Comparison of ENCODE assay signal across 31 cellular contexts in genomic region chr17:66614469-66614868, GRCh38.
"Had no signal": no experiment of that assay in that cellular context is flagged by ENCODE, and none has a peak within 500 bp of the region (broad histone marks: within the 10 kb centered on the region; RNA-seq: fewer than 3 reads in every experiment).

No MANE protein-coding gene starts in this region.

- H3K4me3 Mint-ChIP-seq: activated CD4-positive, alpha-beta T cell treated with anti-CD3 and anti-CD28 coated beads for 36 hours; activated naive CD4-positive, alpha-beta T cell treated with anti-CD3 and anti-CD28 coated beads for 36 hours; activated naive CD8-positive, alpha-beta T cell treated with anti-CD3 and anti-CD28 coated beads for 36 hours; activated T-helper 1 cell treated with anti-CD3 and anti-CD28 coated beads, Interleukin-12 subunit alpha, Interleukin-12 subunit beta, Interleukin-2, Interleukin-4 antibody, amounts not matched to agents 30 ng/mL and 10 ng/mL and 1 ng/mL, durations not matched to agents 14 hours and 24 hours and 36 hours; brain; naive thymus-derived CD4-positive, alpha-beta T cell; stimulated activated naive B cell treated with anti-CD40 and anti-IgM and Interleukin-4, amounts not matched to agents 10 μg/mL and 1 μg/mL and 100 μg/mL, for 72 hours had no signal

- H3K27ac Mint-ChIP-seq: activated CD4-positive, alpha-beta T cell treated with anti-CD3 and anti-CD28 coated beads for 36 hours; activated naive CD4-positive, alpha-beta T cell treated with anti-CD3 and anti-CD28 coated beads for 36 hours; activated naive CD8-positive, alpha-beta T cell treated with anti-CD3 and anti-CD28 coated beads for 36 hours; activated T-helper 1 cell treated with anti-CD3 and anti-CD28 coated beads, Interleukin-12 subunit alpha, Interleukin-12 subunit beta, Interleukin-2, Interleukin-4 antibody, amounts not matched to agents 30 ng/mL and 10 ng/mL and 1 ng/mL, durations not matched to agents 14 hours and 24 hours and 36 hours; progenitor cell of endocrine pancreas; stimulated activated naive B cell treated with anti-CD40 and anti-IgM and Interleukin-4, amounts not matched to agents 10 μg/mL and 1 μg/mL and 100 μg/mL, for 72 hours had no signal

- H3K27me3 ChIP-seq: adrenal gland, ascending aorta, cardiac muscle cell, colonic mucosa, esophagus squamous epithelium, heart right ventricle, ovary, sigmoid colon, suprapubic skin, tibial artery, upper lobe of right lung had no signal

- H3K27me3 Mint-ChIP-seq: activated CD4-positive, alpha-beta T cell treated with anti-CD3 and anti-CD28 coated beads for 36 hours; activated naive CD8-positive, alpha-beta T cell treated with anti-CD3 and anti-CD28 coated beads for 36 hours; naive thymus-derived CD4-positive, alpha-beta T cell; progenitor cell of endocrine pancreas had no signal

- H3K4me3 ChIP-seq: adrenal gland, ascending aorta, cardiac muscle cell, colonic mucosa, esophagus squamous epithelium, heart right ventricle, ovary, sigmoid colon, suprapubic skin, tibial artery, upper lobe of right lung had no signal

- ATAC-seq: activated CD4-positive, alpha-beta T cell treated with anti-CD3 and anti-CD28 coated beads for 36 hours; heart right ventricle; naive thymus-derived CD4-positive, alpha-beta T cell; stimulated activated naive B cell treated with anti-CD40 and anti-IgM and Interleukin-4, amounts not matched to agents 10 μg/mL and 1 μg/mL and 100 μg/mL, for 72 hours; upper lobe of right lung had no signal

- H3K4me1 ChIP-seq: adrenal gland, ascending aorta, colonic mucosa, heart right ventricle, suprapubic skin, tibial artery had no signal

- H3K9me3 ChIP-seq: adrenal gland, colonic mucosa, esophagus squamous epithelium, ovary, suprapubic skin had no signal

- H3K4me1 Mint-ChIP-seq: stimulated activated naive B cell treated with anti-CD40 and anti-IgM and Interleukin-4, amounts not matched to agents 10 μg/mL and 1 μg/mL and 100 μg/mL, for 72 hours had no signal

- H3K36me3 ChIP-seq: adrenal gland, ascending aorta, cardiac muscle cell, colonic mucosa, esophagus squamous epithelium, heart right ventricle, ovary, sigmoid colon, suprapubic skin, tibial artery, upper lobe of right lung had no signal

- H3K36me3 Mint-ChIP-seq: stimulated activated naive B cell treated with anti-CD40 and anti-IgM and Interleukin-4, amounts not matched to agents 10 μg/mL and 1 μg/mL and 100 μg/mL, for 72 hours had no signal

- FAIRE-seq: endometrium, small intestine had no signal

- H3K27ac ChIP-seq: adrenal gland, ascending aorta, cardiac muscle cell, colonic mucosa, epithelial cell of prostate, esophagus squamous epithelium, heart right ventricle, ovary, sigmoid colon, suprapubic skin, tibial artery, upper lobe of right lung had no signal

- DNase-seq: activated CD4-positive, alpha-beta T cell treated with anti-CD3 and anti-CD28 coated beads for 36 hours; activated CD4-positive, CD25-positive, alpha-beta regulatory T cell; activated effector memory CD4-positive, alpha-beta T cell treated with anti-CD3 and anti-CD28 coated beads, Interleukin-2, amount 50 U/mL, for 16 hours; activated naive CD4-positive, alpha-beta T cell treated with anti-CD3 and anti-CD28 coated beads for 36 hours; activated naive CD8-positive, alpha-beta T cell treated with anti-CD3 and anti-CD28 coated beads for 36 hours; activated T-cell treated with anti-CD3 and anti-CD28 coated beads for 4 hours; adrenal gland; cerebellar nuclear complex; colonic mucosa; effector CD8-positive, alpha-beta T cell; esophagus squamous epithelium; foreskin melanocyte; heart right ventricle; midbrain; naive thymus-derived CD4-positive, alpha-beta T cell; ovary; retina; sigmoid colon; small intestine; stimulated activated CD4-positive, alpha-beta T cell treated with anti-CD3 and anti-CD28 coated beads, Interleukin-4, amount 100 ng/mL, for 24 hours; stimulated activated naive B cell treated with anti-CD40 and anti-IgM and Interleukin-4, amounts not matched to agents 10 μg/mL and 1 μg/mL and 100 μg/mL, for 72 hours; tibial artery; upper lobe of right lung had no signal
